ENCODE assay signal across 29 cellular contexts in the genomic region with DNA sequence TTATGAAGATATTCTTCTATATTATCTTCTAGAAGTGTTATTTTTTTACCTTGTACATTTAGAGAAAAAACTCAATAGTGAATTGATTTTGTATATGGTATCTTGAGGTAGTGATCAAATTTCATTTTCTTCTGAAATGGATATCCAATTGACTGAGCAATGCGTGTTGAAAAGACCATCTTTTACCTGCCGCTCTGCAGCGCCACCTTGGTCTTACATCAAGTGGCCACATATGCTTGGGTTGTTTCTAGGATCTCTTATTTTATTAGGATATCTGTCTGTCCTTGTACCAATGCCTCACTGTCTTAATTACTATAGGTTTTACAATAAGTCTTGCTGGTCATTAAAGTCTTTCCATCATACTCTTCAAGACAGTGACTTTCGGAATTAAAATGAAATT.
"Had no signal": no experiment of that assay in that cellular context is flagged by ENCODE, and none has a peak within 500 bp of the region (broad histone marks: within the 10 kb centered on the region; RNA-seq: fewer than 3 reads in every experiment).

No MANE protein-coding gene starts in this region.

- H3K4me1 Mint-ChIP-seq: stimulated activated memory B cell treated with anti-CD40 and anti-IgM and Interleukin-4, amounts not matched to agents 10 μg/mL and 1 μg/mL and 100 μg/mL, for 72 hours; stimulated activated naive CD8-positive, alpha-beta T cell treated with anti-CD3 and anti-CD28 coated beads, Interleukin-15, amount 100 ng/mL, for 72 hours had no signal

- H3K27ac ChIP-seq: hepatocyte, left lung, lower lobe of right lung, pancreas, prostate gland, skin epidermis, tibial nerve, uterus had no signal

- H3K36me3 ChIP-seq: prostate gland, uterus had no signal

- H3K4me2 ChIP-seq: hepatocyte had no signal

- H3K27ac Mint-ChIP-seq: mesothelial cell of epicardium; nephron; stimulated activated memory B cell treated with anti-CD40 and anti-IgM and Interleukin-4, amounts not matched to agents 10 μg/mL and 1 μg/mL and 100 μg/mL, for 72 hours; stimulated activated naive CD8-positive, alpha-beta T cell treated with anti-CD3 and anti-CD28 coated beads, Interleukin-15, amount 100 ng/mL, for 72 hours; type B pancreatic cell had no signal

- H2AFZ ChIP-seq: hepatocyte had no signal

- ATAC-seq: left colon; left lung; lower lobe of right lung; naive thymus-derived CD4-positive, alpha-beta T cell; pancreas; right cardiac atrium; sciatic nerve; stimulated activated memory B cell treated with anti-CD40 and anti-IgM and Interleukin-4, amounts not matched to agents 10 μg/mL and 1 μg/mL and 100 μg/mL, for 72 hours; stimulated activated naive CD8-positive, alpha-beta T cell treated with anti-CD3 and anti-CD28 coated beads, Interleukin-15, amount 100 ng/mL, for 72 hours had no signal

- DNase-seq: immature natural killer cell; kidney; left colon; left lung; lower lobe of right lung; mammary epithelial cell; mesenchymal stem cell; naive thymus-derived CD4-positive, alpha-beta T cell; nucleus accumbens; pancreas; posterior cingulate gyrus; retina; right cardiac atrium; stimulated activated CD4-positive, alpha-beta T cell treated with anti-CD3 and anti-CD28 coated beads, Interleukin-4, amount 100 ng/mL, for 4 hours; stimulated activated CD8-positive, alpha-beta memory T cell treated with anti-CD3 and anti-CD28 coated beads, Interleukin-4, amount 100 ng/mL, for 48 hours; stimulated activated naive CD4-positive, alpha-beta T cell treated with Interleukin-2 at 50 U/mL for 16 hours; stimulated activated naive CD8-positive, alpha-beta T cell treated with anti-CD3 and anti-CD28 coated beads, Interleukin-15, amount 100 ng/mL, for 72 hours; substantia nigra; uterus had no signal

- H3K27me3 ChIP-seq: hepatocyte, left lung, pancreas, tibial nerve, uterus had no signal

- H3K9me3 ChIP-seq: left lung, lower lobe of right lung, pancreas, prostate gland, tibial nerve, uterus had no signal

- H3K27me3 Mint-ChIP-seq: naive thymus-derived CD4-positive, alpha-beta T cell; stimulated activated memory B cell treated with anti-CD40 and anti-IgM and Interleukin-4, amounts not matched to agents 10 μg/mL and 1 μg/mL and 100 μg/mL, for 72 hours; stimulated activated naive CD8-positive, alpha-beta T cell treated with anti-CD3 and anti-CD28 coated beads, Interleukin-15, amount 100 ng/mL, for 72 hours; type B pancreatic cell had no signal

- H3K4me3 Mint-ChIP-seq: immature natural killer cell; mesothelial cell of epicardium; naive thymus-derived CD4-positive, alpha-beta T cell; nephron; neural crest cell; stimulated activated memory B cell treated with anti-CD40 and anti-IgM and Interleukin-4, amounts not matched to agents 10 μg/mL and 1 μg/mL and 100 μg/mL, for 72 hours; stimulated activated naive CD8-positive, alpha-beta T cell treated with anti-CD3 and anti-CD28 coated beads, Interleukin-15, amount 100 ng/mL, for 72 hours; type B pancreatic cell had no signal

- H3K4me1 ChIP-seq: left lung, lower lobe of right lung, pancreas, prostate gland, tibial nerve, uterus had no signal

- H3K4me3 ChIP-seq: hepatocyte, left lung, lower lobe of right lung, pancreas, prostate gland, skin epidermis, tibial nerve, uterus had no signal

- H3K9me3 Mint-ChIP-seq: immature natural killer cell; mesothelial cell of epicardium; naive thymus-derived CD4-positive, alpha-beta T cell; nephron; neural crest cell; stimulated activated memory B cell treated with anti-CD40 and anti-IgM and Interleukin-4, amounts not matched to agents 10 μg/mL and 1 μg/mL and 100 μg/mL, for 72 hours; stimulated activated naive CD8-positive, alpha-beta T cell treated with anti-CD3 and anti-CD28 coated beads, Interleukin-15, amount 100 ng/mL, for 72 hours; type B pancreatic cell had no signal

- H3K79me2 ChIP-seq: hepatocyte had no signal
